ENCODE assay signal across 8 cellular contexts in genomic region chr2:98444436-98445166, GRCh38. TPM values are rescaled to one million over a fixed set of nuclear protein-coding genes. Genes with fewer than 3 reads are reported as not detected.
DNase-seq lines count a peak whose midpoint lies in the region; ATAC-seq and TF ChIP-seq lines count a peak whose summit lies in the region.

Gene INPP4A (plus strand): TSS chr2:98444858. CDS start chr2:98520049, 75,191 bp downstream.

- H3K27ac ChIP-seq in dorsolateral prefrontal cortex, result peak within 1 kb of the TSS in 57 of 59 donors; percentile 9 to 91 (median 72)

- H3K4me3 ChIP-seq in dorsolateral prefrontal cortex, result peak within 1 kb of the TSS; percentile 52 to 86 (median 74)
- H3K4me3 ChIP-seq in lower leg skin (ENCODE audit: low read depth, poor library complexity, severe bottlenecking), result peak within 1 kb of the TSS; percentile 66

- 1% methylated on average over 14 to 42 of the region's 74 CpGs for WGBS in lower leg skin, 2 donors

- TF ChIP-seq CTCF in dorsolateral prefrontal cortex (IDR thresholded peaks at IDR 0.05 in 54 of 56, conservative IDR thresholded peaks at IDR 0.05 in 2 of 56; ENCODE audit: low read depth in 1 of 56, partially characterized antibody in 56 of 56) (peak in 15 of 56 donors; percentile 7 to 48 (median 19)), lower leg skin (IDR thresholded peaks at IDR 0.05) (no peak)

- intact Hi-C loops in dorsolateral prefrontal cortex (cut with DNase I), result loop anchor here (10.0 kb wide), 2 partner anchors 160 to 780 kb away; partner anchors contain the start of genes COA5 (in 2 of the 2), UNC50 (in 2 of the 2), ACTR1B (in 1 of the 2) and C2orf92 (in 1 of the 2)
- intact Hi-C loops in lower leg skin (cut with DNase I; ENCODE audit: low total_unique reads), result no loop called here

- no peak for TF ChIP-seq POLR2A in lower leg skin (IDR thresholded peaks at IDR 0.05)

- no peaks in the 10 kb centered on the region for H3K27me3 ChIP-seq in dorsolateral prefrontal cortex

- peak; percentile 86 for ATAC-seq in GM19025 (IDR thresholded peaks at IDR 0.05; ENCODE audit: low read depth, unreplicated experiment)
- ATAC-seq in HG03280 (IDR thresholded peaks at IDR 0.05; ENCODE audit: unreplicated experiment), result peak; percentile 83

- DNase-seq in Ammon's horn (ENCODE audit: low spot score), result peak; percentile 77
- peak; percentile 66 for DNase-seq in NCI-H526 treated with DMSO at 0.1 percent for 48 hours (lab: John Stamatoyannopoulos, UW)
- DNase-seq in activated CD4-positive, alpha-beta T cell treated with anti-CD3 and anti-CD28 coated beads, Interleukin-2, amount 50 U/mL, for 4 hours, result peak; percentile 68 to 72
- DNase-seq in dorsolateral prefrontal cortex, result peak in 9 of 10 donors; percentile 46 to 81 (median 65)
- DNase-seq in lower leg skin (ENCODE audit: low spot score in 2 of 2), result peak in 1 of 2 donors; percentile 92
- peak; percentile 56 to 77 (median 73) for DNase-seq in stimulated activated CD4-positive, alpha-beta T cell treated with anti-CD3 and anti-CD28 coated beads, TNF-alpha, amount 100 ng/mL, for 1 hour (ENCODE audit: low read depth in 3 of 3, low spot score in 1 of 3)

RNA-seq across cellular contexts. Expression of gene INPP4A, which starts in this region (rescaled TPM):
- 100 to 1,000 TPM in 104 of 120 experiments, 10 to 100 TPM in 16; 54.2 to 160 (median 122) TPM for total RNA-seq in dorsolateral prefrontal cortex
- total RNA-seq in lower leg skin, result 10 to 100 TPM in 3 of 4 donors, 1 to 10 TPM in 1; 6.7 to 15.5 (median 10.7) TPM
